ENCODE assay signal across 20 cellular contexts in the genomic region with DNA sequence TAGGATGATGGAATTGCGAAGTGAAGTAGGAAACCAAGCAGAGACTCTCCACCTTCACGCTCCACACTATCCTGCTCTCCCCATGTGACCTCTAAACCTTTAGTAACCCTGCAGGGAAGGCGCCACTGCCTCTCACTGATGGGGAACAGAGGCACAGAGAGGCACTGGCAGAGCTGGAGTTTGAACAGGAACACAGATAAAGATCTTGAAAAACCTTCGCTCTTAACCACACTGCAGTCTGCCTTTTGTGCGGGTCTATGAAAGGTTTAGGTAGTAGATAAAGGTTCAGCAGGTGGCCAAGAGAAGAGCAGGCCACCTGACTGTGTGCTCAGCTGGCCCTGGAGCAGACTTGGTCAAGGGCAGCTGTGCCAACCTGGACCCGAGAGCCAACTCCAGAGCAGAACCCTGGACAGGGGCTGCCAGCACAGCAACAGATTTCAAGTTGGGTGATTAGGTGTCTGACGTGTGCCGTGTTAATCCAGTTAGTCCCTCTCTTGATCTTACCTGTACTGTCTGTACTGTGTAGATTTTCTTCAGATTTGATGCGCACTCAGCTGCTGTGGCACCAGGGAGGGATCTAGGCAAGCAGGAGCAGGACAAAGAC. TPM values are rescaled to one million over a fixed set of nuclear protein-coding genes. Genes with fewer than 3 reads are reported as not detected.
A peak's percentile ranks its signal among the peaks of the same experiment; 100 is the strongest.
DNase-seq lines count a peak whose midpoint lies in the region; ATAC-seq and TF ChIP-seq lines count a peak whose summit lies in the region.
"Had no signal": no experiment of that assay in that cellular context is flagged by ENCODE, and none has a peak within 500 bp of the region (broad histone marks: within the 10 kb centered on the region; RNA-seq: fewer than 3 reads in every experiment).

No MANE protein-coding gene starts in this region.

- H2AFZ ChIP-seq in SK-N-SH (ENCODE audit: low read depth) (no peak overlapping the region), H9 (ENCODE audit: low read length) (no peak overlapping the region), neuronal stem cell (ENCODE audit: low read length) (no peak overlapping the region)
- H2AFZ ChIP-seq: PC-9 had no signal

- TF ChIP-seq RAD21 in SK-N-SH (IDR thresholded peaks at IDR 0.05; ENCODE audit: low read length), result no peak

- CTCF ChIA-PET in SK-N-SH (lab: Yijun Ruan, JAX) (interaction anchor here (1.5 to 1.9 kb wide), 3 partner anchors 12 to 1111 kb away, joined by 5 to 14 read pairs (median 12); no protein-coding TSS in a partner anchor), T-cell (lab: Charles Lee) (interaction anchor here (0.7 to 2.4 kb wide), 8 partner anchors 9 to 1116 kb away, joined by 3 to 13 read pairs (median 5); no protein-coding TSS in a partner anchor)

- H3K9me3 ChIP-seq in SK-N-SH, result no peaks in the 10 kb centered on the region
- no peaks in the 10 kb centered on the region for H3K9me3 ChIP-seq in H9 (ENCODE audit: control insufficient read depth, low read depth, low read length)
- H3K9me3 ChIP-seq in neuronal stem cell (replicated peaks in 1 of 2; ENCODE audit: control insufficient read depth in 2 of 2, insufficient read depth in 1 of 2, low read depth in 1 of 2, low read length in 2 of 2), result no peaks in the 10 kb centered on the region
- H3K9me3 ChIP-seq: esophagus muscularis mucosa, prostate gland, upper lobe of right lung had no signal

- no peak overlapping the region for H3K18ac ChIP-seq in H9 (ENCODE audit: insufficient read length, low read depth, low read length)
- no peak overlapping the region for H3K18ac ChIP-seq in neuronal stem cell (ENCODE audit: low read length)

- H3K23me2 ChIP-seq in H9 (ENCODE audit: insufficient read length, low read depth, low read length, poor library complexity, severe bottlenecking), result no peaks in the 10 kb centered on the region

- no peak overlapping the region for H3K4me3 Mint-ChIP-seq in H9
- peak overlapping the region in 2 of 3 donors; percentile 13 to 57 for H3K4me3 Mint-ChIP-seq in T-cell

- H4K8ac ChIP-seq in H9 (replicated peaks; ENCODE audit: insufficient read length, low read depth, low read length) (no peak overlapping the region), neuronal stem cell (ENCODE audit: low read depth, low read length) (no peak overlapping the region)

- H2BK15ac ChIP-seq in H9 (ENCODE audit: low read depth, low read length) (no peak overlapping the region), neuronal stem cell (ENCODE audit: low read length) (no peak overlapping the region)

- no peak overlapping the region for H2BK20ac ChIP-seq in H9 (ENCODE audit: low read depth, low read length, poor library complexity, severe bottlenecking)

- H3K36me3 Mint-ChIP-seq in H9 (ENCODE audit: insufficient read depth in 1 of 3, low read depth in 3 of 3) (no peaks in the 10 kb centered on the region; a peak in 1 of 7 replicates), T-cell (peaks cover 31% of the 10 kb centered on the region)

- no peak overlapping the region for H3K4me2 ChIP-seq in SK-N-SH
- H3K4me2 ChIP-seq in H9 (ENCODE audit: insufficient read depth, insufficient read length, low read length), result no peak overlapping the region
- H3K4me2 ChIP-seq in neuronal stem cell (ENCODE audit: insufficient read depth, low read length, poor library complexity, severe bottlenecking), result no peak overlapping the region
- H3K4me2 ChIP-seq: PC-9 had no signal

- DNase-seq in SK-N-SH, result no peak
- no peak for DNase-seq in H9
- DNase-seq in T-cell, result no peak
- no peak for DNase-seq in neuronal stem cell (ENCODE audit: low spot score)
- DNase-seq in iPS-NIHi7 (ENCODE audit: extremely low spot score), result no peak
- DNase-seq: activated gamma-delta T cell treated with Interleukin-2 at 50 U/mL for 16 hours, NCI-H1436, NCI-H524, PC-9, upper lobe of right lung had no signal

- no peaks in the 10 kb centered on the region for H3K9me2 ChIP-seq in SK-N-SH

- H3K4me1 Mint-ChIP-seq in H9 (peaks cover 0 to 5% of the 10 kb centered on the region in 2 experiments; a peak in 1 of 4 replicates), T-cell (peaks cover 76 to 92% (median 89%) of the 10 kb centered on the region in 3 donors)

- H3K79me2 ChIP-seq in SK-N-SH (ENCODE audit: insufficient read depth) (no peaks in the 10 kb centered on the region), H9 (ENCODE audit: insufficient read depth, low read length) (no peaks in the 10 kb centered on the region)

- H4K5ac ChIP-seq in H9 (ENCODE audit: insufficient read length, low read depth, low read length), result no peak overlapping the region

- ATAC-seq in SK-N-SH treated with all-trans-retinoic acid at 6 μM for 48 hours, result no peak
- ATAC-seq in T-cell (replicated peaks in 1 of 4), result peak; percentile 31 to 68 (median 56)
- ATAC-seq in GM19397 (IDR thresholded peaks at IDR 0.05; ENCODE audit: unreplicated experiment), result no peak
- no peak for ATAC-seq in HG03469 (IDR thresholded peaks at IDR 0.05; ENCODE audit: unreplicated experiment)

- H3K27ac Mint-ChIP-seq in H9 (peak overlapping the region in 2 of 3 experiments; percentile 42 to 75; a peak in 3 of 7 replicates), T-cell (peak overlapping the region; percentile 79 to 82)

- H2BK12ac ChIP-seq in H9 (ENCODE audit: insufficient read length, low read depth, low read length), result no peak overlapping the region
- H2BK12ac ChIP-seq in neuronal stem cell (ENCODE audit: low read length), result no peak overlapping the region

- TF ChIP-seq CTCF in SK-N-SH (IDR thresholded peaks at IDR 0.05) (no peak), H9 (conservative IDR thresholded peaks at IDR 0.05) (no peak)

- H3K36me3 ChIP-seq in SK-N-SH (replicated peaks in 1 of 2; ENCODE audit: control insufficient read depth in 1 of 2, insufficient read depth in 2 of 2, low read length in 1 of 2) (no peaks in the 10 kb centered on the region), neuronal stem cell (replicated peaks in 1 of 2; ENCODE audit: control insufficient read depth in 2 of 2, insufficient read depth in 2 of 2, low read length in 2 of 2) (no peaks in the 10 kb centered on the region)
- H3K36me3 ChIP-seq: prostate gland, upper lobe of right lung had no signal

- no peak overlapping the region for H3K27ac ChIP-seq in SK-N-SH (ENCODE audit: low read depth in 2 of 2, low read length in 1 of 2)
- no peak overlapping the region for H3K27ac ChIP-seq in H9 (ENCODE audit: insufficient read length, low read depth, low read length)
- H3K27ac ChIP-seq in neuronal stem cell (replicated peaks; ENCODE audit: low read length), result no peak overlapping the region
- H3K27ac ChIP-seq: esophagus muscularis mucosa, PC-9, prostate gland, upper lobe of right lung had no signal

- H3K27me3 ChIP-seq in SK-N-SH (ENCODE audit: insufficient read depth) (no peaks in the 10 kb centered on the region), H9 (ENCODE audit: insufficient read depth, low read length) (no peaks in the 10 kb centered on the region), neuronal stem cell (ENCODE audit: control insufficient read depth in 3 of 3, insufficient read depth in 3 of 3, low read depth in 1 of 3, low read length in 3 of 3) (peaks cover 0 to 6% (median 0%) of the 10 kb centered on the region in 3 experiments)
- H3K27me3 ChIP-seq: esophagus muscularis mucosa, upper lobe of right lung had no signal

- H3K27me3 Mint-ChIP-seq in H9 (ENCODE audit: low read depth) (no peaks in the 10 kb centered on the region; the same call in 1 of the 2 replicates), T-cell (no peaks in the 10 kb centered on the region)
- H3K27me3 Mint-ChIP-seq: CD4-positive, CD25-positive, alpha-beta regulatory T cell had no signal

- H3K4me1 ChIP-seq in SK-N-SH (ENCODE audit: control insufficient read depth in 1 of 2, insufficient read depth in 2 of 2, low read depth in 1 of 2, low read length in 1 of 2) (no peaks in the 10 kb centered on the region; a peak in 1 of 4 replicates), H9 (ENCODE audit: insufficient read depth, low read length) (no peaks in the 10 kb centered on the region), neuronal stem cell (ENCODE audit: control insufficient read depth in 2 of 2, insufficient read depth in 1 of 2, low read depth in 1 of 2, low read length in 2 of 2) (no peaks in the 10 kb centered on the region)
- H3K4me1 ChIP-seq: prostate gland, upper lobe of right lung had no signal

- H3K9ac ChIP-seq in SK-N-SH (no peak overlapping the region), H9 (ENCODE audit: extremely low read depth, insufficient read length, low read length) (no peak overlapping the region), neuronal stem cell (ENCODE audit: low read depth, low read length, poor library complexity) (no peak overlapping the region)

- 76% methylated on average over 9 of the region's 9 CpGs for WGBS in SK-N-SH (ENCODE audit: low lambda C conversion rate)
- no CpG with 5 or more reads among the region's 9 CpGs for WGBS in H9 (ENCODE audit: extremely low coverage, insufficient read length, low lambda C conversion rate)
- no CpG with 5 or more reads among the region's 9 CpGs for WGBS in neuronal stem cell (ENCODE audit: extremely low coverage in 2 of 2, insufficient read length in 2 of 2, insufficient replicate concordance in 1 of 2), 2 donors

- no peak overlapping the region for H3K4me3 ChIP-seq in SK-N-SH (ENCODE audit: low read depth in 2 of 2, low read length in 1 of 2)
- H3K4me3 ChIP-seq in neuronal stem cell (ENCODE audit: low read length in 2 of 2), result no peak overlapping the region
- H3K4me3 ChIP-seq: esophagus muscularis mucosa, PC-9, prostate gland, upper lobe of right lung had no signal

- H2BK5ac ChIP-seq in H9 (ENCODE audit: insufficient read length, low read length), result no peak overlapping the region
- peak overlapping the region; percentile 55 for H2BK5ac ChIP-seq in neuronal stem cell (ENCODE audit: low read length)

- TF ChIP-seq EP300 in SK-N-SH (IDR thresholded peaks at IDR 0.05; ENCODE audit: borderline replicate concordance in 1 of 2, low read depth in 1 of 2, low read length in 1 of 2), result no peak

- no peak overlapping the region for H2AK5ac ChIP-seq in H9 (ENCODE audit: insufficient read length, low read length)
- H2AK5ac ChIP-seq in neuronal stem cell (ENCODE audit: low read depth, low read length), result no peak overlapping the region

- no peak overlapping the region for H3K14ac ChIP-seq in H9 (ENCODE audit: insufficient read depth, low read length)
- no peak overlapping the region for H3K14ac ChIP-seq in neuronal stem cell (ENCODE audit: low read length)

- no peaks in the 10 kb centered on the region for H3F3A ChIP-seq in SK-N-SH (replicated peaks; ENCODE audit: insufficient read depth)

- H4K91ac ChIP-seq in H9 (ENCODE audit: insufficient read length, low read depth, low read length) (no peak overlapping the region), neuronal stem cell (ENCODE audit: low read depth, low read length, poor library complexity) (no peak overlapping the region)

- H3K79me1 ChIP-seq in H9 (ENCODE audit: insufficient read depth, low read depth, low read length, poor library complexity, severe bottlenecking), result no peaks in the 10 kb centered on the region
- no peaks in the 10 kb centered on the region for H3K79me1 ChIP-seq in neuronal stem cell (ENCODE audit: low read depth, low read length)

- H3K56ac ChIP-seq in H9 (ENCODE audit: insufficient read length, low read depth, low read length), result no peak overlapping the region

- no peaks in the 10 kb centered on the region for H3K9me3 Mint-ChIP-seq in H9
- H3K9me3 Mint-ChIP-seq in T-cell, result no peaks in the 10 kb centered on the region
- H3K9me3 Mint-ChIP-seq: CD4-positive, CD25-positive, alpha-beta regulatory T cell had no signal

- POLR2A ChIA-PET in SK-N-SH (lab: Yijun Ruan, JAX) (no interaction called here), T-cell (lab: Charles Lee) (no interaction called here)

- no peak overlapping the region for H3T11ph ChIP-seq in H9 (ENCODE audit: low read length)

- H4K20me1 ChIP-seq in SK-N-SH (ENCODE audit: insufficient read depth) (no peaks in the 10 kb centered on the region), H9 (ENCODE audit: control insufficient read depth, insufficient read depth, insufficient read length) (no peaks in the 10 kb centered on the region)

- H2BK120ac ChIP-seq in H9 (ENCODE audit: low read depth, low read length, poor library complexity, severe bottlenecking), result no peak overlapping the region
- H2BK120ac ChIP-seq in neuronal stem cell (ENCODE audit: low read depth, low read length), result no peak overlapping the region

- H3K4ac ChIP-seq in H9 (ENCODE audit: low read depth, low read length), result no peak overlapping the region
- H3K4ac ChIP-seq in neuronal stem cell (ENCODE audit: low read length), result peak overlapping the region; percentile 30

- H3K23ac ChIP-seq in H9 (ENCODE audit: insufficient read length, low read depth, low read length), result no peak overlapping the region
- no peak overlapping the region for H3K23ac ChIP-seq in neuronal stem cell (ENCODE audit: low read depth, low read length, poor library complexity)

RNA-seq across cellular contexts. Expression of gene EIF4E3, which starts 15.2 kb away (rescaled TPM):
- 0.47 and 0.67 TPM in 2 replicates for polyA plus RNA-seq in SK-N-SH (2012; rRNA removed)
- polyA plus RNA-seq in SK-N-SH (2012; cell fraction: cytosol; rRNA removed), result 1.3 and 2.1 TPM in 2 replicates
- polyA plus RNA-seq in SK-N-SH (2012; cell fraction: nucleus; rRNA removed), result 0.13 and 0.51 TPM in 2 replicates
- total RNA-seq in H9 (2021) (12.9 and 13.1 TPM in 2 replicates), T-cell (10 to 100 TPM; 32.3 to 62.5 (median 58.6) TPM)
- 9.8 TPM for polyA plus RNA-seq in neuronal stem cell (2013, experiment 1 of 2)
- 10.8 TPM for polyA plus RNA-seq in neuronal stem cell (2013, experiment 2 of 2)
- total RNA-seq: PC-9 had no signal

RNA-seq across cellular contexts. Expression of gene GPR27, which starts 43.6 kb away (rescaled TPM):
- 0.05 and 0.16 TPM in 2 replicates for polyA plus RNA-seq in SK-N-SH (2012; rRNA removed)
- 0.18 and 0.25 TPM in 2 replicates for polyA plus RNA-seq in SK-N-SH (2012; cell fraction: cytosol; rRNA removed)
- polyA plus RNA-seq in SK-N-SH (2012; cell fraction: nucleus; rRNA removed), result not detected in 2 replicates
- total RNA-seq in H9 (2021) (15.5 and 17.7 TPM in 2 replicates), T-cell (1 to 10 TPM in 2 of 5 donors, under 1 TPM in 3; 0.42 to 1.3 (median 0.73) TPM)
- 13.0 TPM for polyA plus RNA-seq in neuronal stem cell (2013, experiment 1 of 2)
- polyA plus RNA-seq in neuronal stem cell (2013, experiment 2 of 2), result 13.4 TPM
- total RNA-seq: dermis microvascular lymphatic vessel endothelial cell, glomerular endothelial cell, H4, LHCN-M2, PC-9 had no signal

Comparison
In these comparisons a context has a peak if more than half of its experiments do, and no peak if none do; other contexts are left out.
1. ATAC-seq: peak in T-cell (4 of 4); none in SK-N-SH treated with all-trans-retinoic acid at 6 μM for 48 hours (single experiment), GM19397 (single experiment) and HG03469 (single experiment).
2. H3K4me3 Mint-ChIP-seq: peak in T-cell (2 of 3); none in H9 (0 of 2).